8 cellular contexts compared by ENCODE assay signal in genomic region chr17:46225274-46225794, GRCh38. TPM values are rescaled to one million over a fixed set of nuclear protein-coding genes. Genes with fewer than 3 reads are reported as not detected.
DNase-seq lines count a peak whose midpoint lies in the region; ATAC-seq, FAIRE-seq and TF ChIP-seq lines count a peak whose summit lies in the region.
"Not testable (repeated sequence)": the region's sequence is repeated elsewhere in the genome, so short reads cannot be mapped to it uniquely, and the experiment has no call there.

No MANE protein-coding gene starts in this region.

- H3K9ac ChIP-seq in HepG2 (ENCODE audit: insufficient read depth, low read depth, low read length), result not testable (repeated sequence)

- 1% methylated on average over 15 of the region's 22 CpGs for WGBS in HepG2 (ENCODE audit: low lambda C conversion rate)

- not testable (repeated sequence) for H3K79me2 ChIP-seq in HepG2 (ENCODE audit: insufficient read depth, low read length)

- peak overlapping the region; percentile 91 for H2AFZ ChIP-seq in HepG2 (ENCODE audit: low read length)

- not testable (repeated sequence) for H3K4me1 ChIP-seq in HepG2 (ENCODE audit: insufficient read depth, low read length)

- not testable (repeated sequence) for TF ChIP-seq CTCF in HepG2 (CRISPR knock-in tag; IDR thresholded peaks at IDR 0.05)

- H4K20me1 ChIP-seq in HepG2 (ENCODE audit: insufficient read depth, low read length), result not testable (repeated sequence)

- H3K9me3 ChIP-seq in HepG2 (ENCODE audit: low read length), result not testable (repeated sequence)

- BruUV-seq in HepG2 (replicated peaks; lab: Mats Ljungman, UMichigan), result not testable (repeated sequence)

- H3K27me3 ChIP-seq in HepG2 (ENCODE audit: control insufficient read depth in 1 of 2, insufficient read depth in 2 of 2, low read length in 2 of 2), result not testable (repeated sequence)

- not testable (repeated sequence) for TF ChIP-seq RAD21 in HepG2 (CRISPR knock-in tag; IDR thresholded peaks at IDR 0.05)

- CTCF ChIA-PET in HepG2 (lab: Yijun Ruan, JAX; ENCODE audit: low intra/inter-chr PET ratio, low total read pairs), result not testable (repeated sequence)

- H3K36me3 ChIP-seq in HepG2 (replicated peaks in 1 of 2; ENCODE audit: control insufficient read depth in 1 of 2, insufficient read depth in 2 of 2, low read length in 2 of 2), result not testable (repeated sequence)

- TF ChIP-seq EP300 in HepG2 (IDR thresholded peaks at IDR 0.05; ENCODE audit: low read depth in 2 of 2, low read length in 2 of 2); HepG2 (CRISPR knock-in tag; IDR thresholded peaks at IDR 0.05; ENCODE audit: borderline replicate concordance): not testable (repeated sequence)

- not testable (repeated sequence) for H3K27ac ChIP-seq in HepG2 (ENCODE audit: extremely low read length, insufficient read depth, low read length)

- peak overlapping the region; percentile 61 for H3K4me2 ChIP-seq in HepG2 (ENCODE audit: low read depth, low read length)

- peak; percentile 46 for FAIRE-seq in HepG2 (lab: Jason Lieb, UNC)

- intact Hi-C loops in HepG2 (cut with micrococcal nuclease; ENCODE audit: unreplicated experiment), result not testable (repeated sequence)

- in situ Hi-C loops in HepG2 (cut with HindIII; ENCODE audit: extremely low pct_ligation_motif_present, low pct_unique_long_range_greater_than_20kb), result not testable (repeated sequence)

- ATAC-seq in GM19351 (IDR thresholded peaks at IDR 0.05; ENCODE audit: unreplicated experiment) (peak; percentile 99), HG03469 (IDR thresholded peaks at IDR 0.05; ENCODE audit: unreplicated experiment) (peak; percentile 88), HepG2 (peak; percentile 100)

- peak in 1 of 2 experiments; percentile 49; a peak in 2 of 4 replicates for TF ChIP-seq POLR2A in HepG2 (IDR thresholded peaks at IDR 0.05; ENCODE audit: insufficient read depth in 1 of 2, low read depth in 2 of 2, low read length in 2 of 2)

- DNase-seq in C1 segment of cervical spinal cord (lab: John Stamatoyannopoulos, UW) (peak; percentile 72 to 99 (median 88)), NCI-H526 treated with DMSO at 0.1 percent for 48 hours (lab: John Stamatoyannopoulos, UW) (peak; percentile 95), dermis blood vessel endothelial cell (peak; percentile 93), HepG2 (ENCODE audit: low spot score) (peak; percentile 85)
- peak; percentile 93 for DNase-seq in activated CD4-positive, alpha-beta T cell treated with anti-CD3 and anti-CD28 coated beads, Interleukin-2, amount 50 U/mL, for 1 hour
- peak; percentile 92 for DNase-seq in stimulated activated CD4-positive, alpha-beta T cell treated with anti-CD3 and anti-CD28 coated beads, Interleukin-2, amount 100 ng/mL, for 4 hours (ENCODE audit: low read depth)

- POLR2A ChIA-PET in HepG2 (lab: Yijun Ruan, JAX), result not testable (repeated sequence)

- peak overlapping the region; percentile 58 to 72 (median 64); a peak in 5 of 6 replicates for H3K4me3 ChIP-seq in HepG2 (replicated peaks in 1 of 3; ENCODE audit: insufficient read depth in 1 of 3, low read depth in 2 of 3, low read length in 3 of 3)

TF ChIP-seq in HepG2, 621 proteins besides CTCF, POLR2A, EP300 and RAD21 (continues in another document):
- TF ChIP-seq SP5 (CRISPR knock-in tag; IDR thresholded peaks at IDR 0.05; ENCODE audit: borderline replicate concordance, low read depth) (peak; percentile 75; the same call in 1 of the 2 replicates), PATZ1 (CRISPR knock-in tag; IDR thresholded peaks at IDR 0.05) (peak; percentile 57), SP4 (CRISPR knock-in tag; IDR thresholded peaks at IDR 0.05) (peak; percentile 75; the same call in 1 of the 2 replicates), TAF1 (CRISPR knock-in tag; IDR thresholded peaks at IDR 0.05) (peak; percentile 43; the same call in 1 of the 2 replicates), SP2 (CRISPR knock-in tag; IDR thresholded peaks at IDR 0.05) (peak; percentile 90), CREM (IDR thresholded peaks at IDR 0.05) (peak; percentile 27; the same call in 1 of the 2 replicates), IRF2 (CRISPR knock-in tag; IDR thresholded peaks at IDR 0.05) (peak; percentile 32; the same call in 1 of the 2 replicates), NFYB (CRISPR knock-in tag; IDR thresholded peaks at IDR 0.05) (peak; percentile 90), FOSL2 (CRISPR knock-in tag; IDR thresholded peaks at IDR 0.05) (peak; percentile 13; the same call in 1 of the 2 replicates), ZNF784 (CRISPR knock-in tag; IDR thresholded peaks at IDR 0.05; ENCODE audit: borderline replicate concordance) (peak; percentile 49; the same call in 1 of the 2 replicates), NFYC (CRISPR knock-in tag; IDR thresholded peaks at IDR 0.05) (peak; percentile 91), ZFY (CRISPR knock-in tag; IDR thresholded peaks at IDR 0.05) (peak; percentile 46), KMT2A (CRISPR knock-in tag; IDR thresholded peaks at IDR 0.05) (peak; percentile 70; the same call in 1 of the 2 replicates), ZNF281 (CRISPR knock-in tag; IDR thresholded peaks at IDR 0.05; ENCODE audit: borderline replicate concordance) (peak; percentile 78), GATAD1 (CRISPR knock-in tag; IDR thresholded peaks at IDR 0.05) (peak; percentile 59)
- not testable (repeated sequence) for TF ChIP-seq CREM (CRISPR knock-in tag; IDR thresholded peaks at IDR 0.05)

RNA-seq across cellular contexts. Expression of gene KANSL1, which starts 32.1 kb away (rescaled TPM):
- total RNA-seq in dermis blood vessel endothelial cell (52.9 and 87.0 TPM in 2 replicates), HepG2 (2016; rRNA removed; fragmentation: Illumina TruSeq; extraction: Trizol) (59.6 and 60.9 TPM in 2 replicates)
- 223 and 253 TPM in 2 replicates for total RNA-seq in HepG2 (2016; cell fraction: cytosol; rRNA removed; fragmentation: Illumina TruSeq; extraction: Trizol; ENCODE audit: low read depth)
- 54.9 and 58.3 TPM in 2 replicates for total RNA-seq in HepG2 (2016; cell fraction: insoluble cytoplasmic fraction; rRNA removed; fragmentation: Illumina TruSeq; extraction: Trizol)
- total RNA-seq in HepG2 (2016; cell fraction: membrane; rRNA removed; fragmentation: Illumina TruSeq; extraction: Trizol), result 138 and 153 TPM in 2 replicates
- total RNA-seq in HepG2 (2016; cell fraction: nucleus; rRNA removed; fragmentation: Illumina TruSeq; extraction: Trizol), result 130 and 145 TPM in 2 replicates
- 22.8 and 24.0 TPM in 2 replicates for polyA plus RNA-seq in HepG2 (2011; rRNA removed)
- polyA plus RNA-seq in HepG2 (2011; cell fraction: cytosol; rRNA removed), result 11.2 and 14.3 TPM in 2 replicates
- 69.1 and 88.4 TPM in 2 replicates for polyA plus RNA-seq in HepG2 (2011; cell fraction: nucleus; rRNA removed)
- polyA plus RNA-seq in HepG2 (2012), result 23.5 and 23.7 TPM in 2 replicates
- 2.0 and 2.7 TPM in 2 replicates for polyA plus RNA-seq in HepG2 (2016; cell fraction: cytosol; fragmentation: Illumina TruSeq; extraction: Trizol; ENCODE audit: low read depth)
- polyA plus RNA-seq in HepG2 (2016; cell fraction: insoluble cytoplasmic fraction; fragmentation: Illumina TruSeq; extraction: Trizol; ENCODE audit: low read depth), result 21.5 and 27.8 TPM in 2 replicates
- 5.6 and 6.8 TPM in 2 replicates for polyA plus RNA-seq in HepG2 (2016; cell fraction: membrane; fragmentation: Illumina TruSeq; extraction: Trizol; ENCODE audit: low read depth)
- polyA plus RNA-seq in HepG2 (2016; cell fraction: nucleus; fragmentation: Illumina TruSeq; extraction: Trizol; ENCODE audit: insufficient read depth, low read depth), result 94.8 and 102 TPM in 2 replicates
- polyA minus RNA-seq in HepG2 (2011; rRNA and poly(A)+ RNA removed; ENCODE audit: low replicate concordance), result 94.4 and 97.7 TPM in 2 replicates
- polyA minus RNA-seq in HepG2 (2011; cell fraction: cytosol; rRNA and poly(A)+ RNA removed), result 61.5 and 62.2 TPM in 2 replicates
- 272 and 315 TPM in 2 replicates for polyA minus RNA-seq in HepG2 (2011; cell fraction: nucleus; rRNA and poly(A)+ RNA removed)
